Comparison of ENCODE assay signal across 8 cellular contexts in genomic region chr2:231680992-231681852, GRCh38. TPM values are rescaled to one million over a fixed set of nuclear protein-coding genes. Genes with fewer than 3 reads are reported as not detected.
DNase-seq lines count a peak whose midpoint lies in the region; ATAC-seq and TF ChIP-seq lines count a peak whose summit lies in the region.

No MANE protein-coding gene starts in this region.

- peak overlapping the region; percentile 90 for H3K4me3 Mint-ChIP-seq in type B pancreatic cell

- no peak for TF ChIP-seq CTCF in type B pancreatic cell (conservative IDR thresholded peaks at IDR 0.05)

- TF ChIP-seq POLR2A in GM19193 (IDR thresholded peaks at IDR 0.05; ENCODE audit: extremely low read depth, insufficient read depth, insufficient read length), result peak; percentile 64

- DNase-seq in COLO829 (ENCODE audit: low spot score) (peak; percentile 63), SW480 (ENCODE audit: low spot score) (peak; percentile 88), midbrain (lab: John Stamatoyannopoulos, UW) (peak; percentile 86), type B pancreatic cell (ENCODE audit: extremely low spot score, unreplicated experiment) (peak; percentile 91)

- H3K27me3 Mint-ChIP-seq in type B pancreatic cell, result no peaks in the 10 kb centered on the region

- peaks cover 24% of the 10 kb centered on the region for H3K4me1 Mint-ChIP-seq in type B pancreatic cell (ENCODE audit: unreplicated experiment)

- ATAC-seq in HG03342 (IDR thresholded peaks at IDR 0.05; ENCODE audit: unreplicated experiment), result peak; percentile 67
- peak; percentile 53 for ATAC-seq in esophagus mucosa
- ATAC-seq in GM18873 (IDR thresholded peaks at IDR 0.05; ENCODE audit: low FRiP score, unreplicated experiment), result no peak

- H3K36me3 Mint-ChIP-seq in type B pancreatic cell, result no peaks in the 10 kb centered on the region

- H3K27ac Mint-ChIP-seq in type B pancreatic cell, result peak overlapping the region; percentile 97

- H3K9me3 Mint-ChIP-seq in type B pancreatic cell, result no peaks in the 10 kb centered on the region

RNA-seq across cellular contexts. Expression of gene PTMA, which starts 27.1 kb away (rescaled TPM):
- total RNA-seq in esophagus mucosa, result 924 TPM
- 969 and 1,228 TPM in 2 replicates for total RNA-seq in type B pancreatic cell (ENCODE audit: low replicate concordance)
